23 cellular contexts compared by ENCODE assay signal in the genomic region with DNA sequence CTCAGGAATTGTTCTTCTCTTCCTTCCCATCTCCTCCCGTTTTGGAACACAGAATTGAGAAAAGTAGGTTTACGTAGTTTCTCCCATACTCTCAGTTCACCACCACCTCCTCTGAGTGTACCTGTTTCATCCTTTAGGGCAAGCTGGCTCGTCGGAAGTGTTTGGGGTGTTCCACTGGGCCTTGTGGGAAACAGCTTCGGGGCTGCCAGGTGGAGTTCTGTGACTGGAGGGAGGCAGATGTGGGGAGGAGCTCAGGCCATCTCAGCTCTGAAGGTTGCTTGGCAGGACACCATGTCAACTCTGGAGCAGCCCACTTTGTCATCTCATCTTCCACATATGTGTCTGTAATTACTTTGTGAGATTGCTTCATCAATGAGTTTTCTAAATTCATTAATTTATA. TPM values are rescaled to one million over a fixed set of nuclear protein-coding genes. Genes with fewer than 3 reads are reported as not detected.
DNase-seq lines count a peak whose midpoint lies in the region; ATAC-seq and TF ChIP-seq lines count a peak whose summit lies in the region.
"Had no signal": no experiment of that assay in that cellular context is flagged by ENCODE, and none has a peak within 500 bp of the region (broad histone marks: within the 10 kb centered on the region; RNA-seq: fewer than 3 reads in every experiment).

No MANE protein-coding gene starts in this region.

- no peak for ATAC-seq in GM23338
- ATAC-seq in right cardiac atrium: no peak
- ATAC-seq: A549 had no signal

- intact Hi-C loops in right cardiac atrium (cut with DNase I): no loop called here
- intact Hi-C loops in cardiac septum (cut with DNase I): no loop called here

- H3K27ac ChIP-seq in GM23338 (ENCODE audit: low read depth) (no peak overlapping the region), Karpas-422 (ENCODE audit: low read length) (no peak overlapping the region), epithelial cell of prostate (peak overlapping the region; percentile 64), parathyroid adenoma (no peak overlapping the region), right cardiac atrium (ENCODE audit: low read length) (no peak overlapping the region)
- H3K27ac ChIP-seq: A549; BLaER1 treated with 17β-estradiol and CSF1 and Interleukin-3, amounts not matched to agents 10 nM and 100 nM had no signal

- H3K36me3 Mint-ChIP-seq in GM23338 (ENCODE audit: low read depth): no peaks in the 10 kb centered on the region
- H3K36me3 Mint-ChIP-seq: CD8-positive, alpha-beta memory T cell had no signal

- H3K4me1 ChIP-seq in GM23338 (ENCODE audit: insufficient read depth): peaks cover 9% of the 10 kb centered on the region; the same call in 1 of the 2 replicates
- H3K4me1 ChIP-seq in Karpas-422 (ENCODE audit: low read length): peaks cover 4% of the 10 kb centered on the region; the same call in 1 of the 2 replicates
- no peaks in the 10 kb centered on the region for H3K4me1 ChIP-seq in parathyroid adenoma
- H3K4me1 ChIP-seq in right cardiac atrium (ENCODE audit: control insufficient read depth, insufficient read depth, low read length): no peaks in the 10 kb centered on the region
- H3K4me1 ChIP-seq: BE2C; BLaER1 treated with 17β-estradiol and CSF1 and Interleukin-3, amounts not matched to agents 10 nM and 100 nM had no signal

- H3K27ac Mint-ChIP-seq in GM23338: no peak overlapping the region
- H3K27ac Mint-ChIP-seq: CD14-positive monocyte; CD4-positive, alpha-beta T cell; CD8-positive, alpha-beta memory T cell had no signal

- H3K9ac ChIP-seq in Karpas-422 (ENCODE audit: low read length) (no peak overlapping the region), parathyroid adenoma (no peak overlapping the region)
- H3K9ac ChIP-seq: BLaER1 treated with 17β-estradiol and CSF1 and Interleukin-3, amounts not matched to agents 10 nM and 100 nM had no signal

- H3K9me3 ChIP-seq in Karpas-422 (ENCODE audit: low read length) (no peaks in the 10 kb centered on the region), parathyroid adenoma (ENCODE audit: control insufficient read depth, low read length) (no peaks in the 10 kb centered on the region), right cardiac atrium (ENCODE audit: control insufficient read depth, low read length) (no peaks in the 10 kb centered on the region)
- H3K9me3 ChIP-seq: A549; BE2C; BLaER1 treated with 17β-estradiol and CSF1 and Interleukin-3, amounts not matched to agents 10 nM and 100 nM had no signal

- H3K9me2 ChIP-seq in GM23338 (ENCODE audit: insufficient read depth) (no peaks in the 10 kb centered on the region), Karpas-422 (replicated peaks; ENCODE audit: insufficient read depth, low read length) (no peaks in the 10 kb centered on the region)

- H3K4me1 Mint-ChIP-seq in GM23338: peaks cover 5% of the 10 kb centered on the region; the same call in 2 of the 3 replicates
- H3K4me1 Mint-ChIP-seq: CD14-positive monocyte; CD8-positive, alpha-beta memory T cell had no signal

- no peak overlapping the region for H3K4me3 ChIP-seq in GM23338
- H3K4me3 ChIP-seq in Karpas-422 (ENCODE audit: low read length): no peak overlapping the region
- no peak overlapping the region for H3K4me3 ChIP-seq in parathyroid adenoma (ENCODE audit: low read depth, low read length)
- H3K4me3 ChIP-seq in right cardiac atrium (ENCODE audit: low read length): no peak overlapping the region
- H3K4me3 ChIP-seq: A549; BLaER1 treated with 17β-estradiol and CSF1 and Interleukin-3, amounts not matched to agents 10 nM and 100 nM had no signal

- H3K36me3 ChIP-seq in GM23338 (ENCODE audit: insufficient read depth): no peaks in the 10 kb centered on the region
- no peaks in the 10 kb centered on the region for H3K36me3 ChIP-seq in Karpas-422 (ENCODE audit: insufficient read depth, low read length)
- H3K36me3 ChIP-seq in parathyroid adenoma (ENCODE audit: control insufficient read depth, insufficient read depth, low read length): no peaks in the 10 kb centered on the region
- H3K36me3 ChIP-seq: BE2C had no signal

- no peaks in the 10 kb centered on the region for H3K9me3 Mint-ChIP-seq in GM23338
- H3K9me3 Mint-ChIP-seq: CD14-positive monocyte; CD4-positive, alpha-beta T cell; CD8-positive, alpha-beta memory T cell had no signal

- H2AFZ ChIP-seq in GM23338 (0 out of 2 replicates have a peak overlapping the region, but pooled peaks have one; percentile 52), Karpas-422 (ENCODE audit: low read length) (0 out of 2 replicates have a peak overlapping the region, but pooled peaks have one; percentile 18), parathyroid adenoma (peak overlapping the region; percentile 25)

- no peak for DNase-seq in GM23338 (ENCODE audit: low spot score)
- DNase-seq in Karpas-422: no peak
- DNase-seq in epithelial cell of prostate (ENCODE audit: low read depth, low spot score): no peak
- no peak for DNase-seq in right cardiac atrium
- DNase-seq in DMS79 treated with DMSO at 0.1 percent for 48 hours (lab: John Stamatoyannopoulos, UW): no peak
- no peak for DNase-seq in cardiac septum (ENCODE audit: low spot score)
- DNase-seq: 8988T; ACHN; AML-193; BE2C; Calu3; CD4-positive, alpha-beta T cell; CD8-positive, alpha-beta memory T cell; COR-L47; DMS53; DND-41; H7; HCEC 1CT had no signal

- H3K27me3 ChIP-seq in GM23338 (ENCODE audit: insufficient read depth): no peaks in the 10 kb centered on the region
- no peaks in the 10 kb centered on the region for H3K27me3 ChIP-seq in Karpas-422 (ENCODE audit: low read length)
- no peaks in the 10 kb centered on the region for H3K27me3 ChIP-seq in parathyroid adenoma (ENCODE audit: control insufficient read depth, insufficient read depth, low read length)
- H3K27me3 ChIP-seq in right cardiac atrium (ENCODE audit: control insufficient read depth, insufficient read depth): no peaks in the 10 kb centered on the region
- H3K27me3 ChIP-seq: BE2C; BLaER1 treated with 17β-estradiol and CSF1 and Interleukin-3, amounts not matched to agents 10 nM and 100 nM had no signal

- H4K20me1 ChIP-seq in GM23338 (replicated peaks; ENCODE audit: insufficient read depth): no peaks in the 10 kb centered on the region
- no peaks in the 10 kb centered on the region for H4K20me1 ChIP-seq in Karpas-422 (ENCODE audit: insufficient read depth, low read depth, low read length)
- H4K20me1 ChIP-seq: BLaER1 treated with 17β-estradiol and CSF1 and Interleukin-3, amounts not matched to agents 10 nM and 100 nM had no signal

- H3K4me3 Mint-ChIP-seq in GM23338: no peak overlapping the region
- H3K4me3 Mint-ChIP-seq: CD14-positive monocyte; CD4-positive, alpha-beta T cell; CD8-positive, alpha-beta memory T cell had no signal

- H3F3A ChIP-seq in GM23338 (replicated peaks; ENCODE audit: low read depth): no peaks in the 10 kb centered on the region

- H3K27me3 Mint-ChIP-seq in GM23338 (ENCODE audit: insufficient read depth, low read depth, poor library complexity): no peaks in the 10 kb centered on the region

- 75% methylated on average over 5 of the region's 5 CpGs for WGBS in right cardiac atrium

- H3K79me2 ChIP-seq in GM23338 (replicated peaks; ENCODE audit: insufficient read depth) (no peaks in the 10 kb centered on the region), Karpas-422 (ENCODE audit: low read length) (no peaks in the 10 kb centered on the region), parathyroid adenoma (no peaks in the 10 kb centered on the region)

- H3K4me2 ChIP-seq in GM23338: no peak overlapping the region
- H3K4me2 ChIP-seq in Karpas-422 (ENCODE audit: low read depth, low read length, poor library complexity, severe bottlenecking): no peak overlapping the region
- no peak overlapping the region for H3K4me2 ChIP-seq in parathyroid adenoma (ENCODE audit: low read length)
- H3K4me2 ChIP-seq: A549; BLaER1 treated with 17β-estradiol and CSF1 and Interleukin-3, amounts not matched to agents 10 nM and 100 nM had no signal

- no peak for TF ChIP-seq CTCF in GM23338 (conservative IDR thresholded peaks at IDR 0.05; ENCODE audit: low read depth in 2 of 2)
- no peak for TF ChIP-seq CTCF in parathyroid adenoma (IDR thresholded peaks at IDR 0.05)

TF ChIP-seq in GM23338, 12 proteins besides CTCF, POLR2A, EP300 and RAD21 (continues in another document):
- TF ChIP-seq, protein P1, sequence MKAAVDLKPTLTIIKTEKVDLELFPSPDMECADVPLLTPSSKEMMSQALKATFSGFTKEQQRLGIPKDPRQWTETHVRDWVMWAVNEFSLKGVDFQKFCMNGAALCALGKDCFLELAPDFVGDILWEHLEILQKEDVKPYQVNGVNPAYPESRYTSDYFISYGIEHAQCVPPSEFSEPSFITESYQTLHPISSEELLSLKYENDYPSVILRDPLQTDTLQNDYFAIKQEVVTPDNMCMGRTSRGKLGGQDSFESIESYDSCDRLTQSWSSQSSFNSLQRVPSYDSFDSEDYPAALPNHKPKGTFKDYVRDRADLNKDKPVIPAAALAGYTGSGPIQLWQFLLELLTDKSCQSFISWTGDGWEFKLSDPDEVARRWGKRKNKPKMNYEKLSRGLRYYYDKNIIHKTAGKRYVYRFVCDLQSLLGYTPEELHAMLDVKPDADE (IDR thresholded peaks at IDR 0.05): no peak

RNA-seq across cellular contexts. Expression of a gene that starts 53.5 kb away (rescaled TPM):
- not detected in 2 replicates for total RNA-seq in GM23338 (2014; rRNA removed; shearing (Covaris generic))
- not detected in 2 replicates for polyA plus RNA-seq in GM23338 (2016; fragmentation: Nextera tagmentation; extraction: Ambion mirVana)
- not detected in 2 replicates for total RNA-seq in Karpas-422 (2014; rRNA removed; shearing (Covaris generic); ENCODE audit: low replicate concordance)
- 10 to 100 TPM; 11.2 to 32.1 (median 23.4) TPM for total RNA-seq in right cardiac atrium
- 39.6 TPM for polyA plus RNA-seq in right cardiac atrium
- 13.1 TPM for total RNA-seq in cardiac septum
- total RNA-seq: Calu3; CD4-positive, alpha-beta T cell; CD8-positive, alpha-beta memory T cell; H1; H7 had no signal
- polyA plus RNA-seq: A549; CD14-positive monocyte; CD8-positive, alpha-beta memory T cell; H1 had no signal

Comparison
In these comparisons a context has a peak if more than half of its experiments do, and no peak if none do; other contexts are left out.
1. RNA of a gene that starts 53.5 kb away (total RNA-seq): 11.2 to 32.1 TPM in right cardiac atrium and 13.1 TPM in cardiac septum (single experiment); not detected in GM23338 and not detected in Karpas-422; every median in the first group is over 10 times any median in the second.
2. Peak in every context shown above with its lines, with median percentiles within 50 percentile points of each other: H2AFZ ChIP-seq.